8 cellular contexts compared by ENCODE assay signal in the genomic region with DNA sequence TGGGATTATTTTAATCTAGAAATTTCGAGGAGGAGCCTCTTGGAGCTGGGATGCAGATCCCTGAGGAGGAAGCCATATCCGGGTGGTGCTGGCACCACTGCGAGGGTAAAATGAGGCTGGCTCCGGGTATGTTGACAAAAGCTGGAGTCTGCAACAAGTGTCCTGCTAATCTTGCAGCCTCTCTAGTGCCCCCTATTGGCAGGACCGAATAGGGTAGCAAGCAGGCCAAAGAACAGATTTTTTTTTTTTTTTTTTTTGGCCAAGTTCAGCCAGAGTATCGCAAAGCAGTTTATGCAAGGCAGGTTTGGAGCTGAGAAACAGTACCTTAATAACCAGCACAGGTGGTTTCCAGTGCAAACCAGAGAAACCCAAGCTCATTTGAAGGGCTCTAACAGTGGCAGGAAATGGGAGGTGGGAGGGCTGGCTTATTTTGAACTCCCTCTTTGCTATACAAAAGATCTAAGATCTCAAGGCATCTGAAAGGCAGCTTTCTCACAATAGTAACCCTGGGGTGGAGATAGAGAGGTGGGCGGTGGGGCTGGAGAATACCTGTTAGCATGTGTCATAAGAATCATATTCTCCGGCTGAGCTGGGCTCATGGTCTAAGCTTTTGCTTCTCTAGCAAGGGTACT. TPM values are rescaled to one million over a fixed set of nuclear protein-coding genes. Genes with fewer than 3 reads are reported as not detected.
DNase-seq lines count a peak whose midpoint lies in the region; TF ChIP-seq lines count a peak whose summit lies in the region.

No MANE protein-coding gene starts in this region.

- H3K27me3 ChIP-seq in thyroid gland: no peaks in the 10 kb centered on the region

- WGBS in thyroid gland, 2 donors: 71 to 74% methylated on average over 8 of the region's 8 CpGs

- H3K36me3 ChIP-seq in thyroid gland: no peaks in the 10 kb centered on the region

- H3K4me3 ChIP-seq in fibroblast of pulmonary artery (replicated peaks; ENCODE audit: low read depth, low read length) (no peak overlapping the region), thyroid gland (replicated peaks in 1 of 3) (no peak overlapping the region)

- peaks cover 4 to 7% of the 10 kb centered on the region in 2 donors for H3K4me1 ChIP-seq in thyroid gland

- intact Hi-C loops in thyroid gland (cut with DNase I): no loop called here

- no peaks in the 10 kb centered on the region for H3K9me3 ChIP-seq in thyroid gland

- peak; percentile 41 for TF ChIP-seq CTCF in fibroblast of pulmonary artery (IDR thresholded peaks at IDR 0.05; ENCODE audit: low read length, missing control alignments)
- TF ChIP-seq CTCF in thyroid gland (IDR thresholded peaks at IDR 0.05): peak in 1 of 6 experiments; percentile 31

- peak overlapping the region; percentile 4 to 33 (median 15) for H3K27ac ChIP-seq in thyroid gland

- TF ChIP-seq POLR2A in thyroid gland (IDR thresholded peaks at IDR 0.05): no peak

- peak; percentile 24 to 25 for DNase-seq in activated CD4-positive, alpha-beta T cell treated with anti-CD3 and anti-CD28 coated beads for 24 hours (ENCODE audit: low read depth in 2 of 2)
- DNase-seq in activated CD4-positive, alpha-beta T cell treated with anti-CD3 and anti-CD28 coated beads for 1 hour: no peak
- peak; percentile 15 to 27 for DNase-seq in activated CD4-positive, alpha-beta T cell treated with anti-CD3 and anti-CD28 coated beads, Interleukin-2, amount 50 U/mL, for 4 hours
- DNase-seq in fibroblast of pulmonary artery (ENCODE audit: low read depth) (no peak), thyroid gland (no peak), COLO668 (lab: John Stamatoyannopoulos, UW; ENCODE audit: unreplicated experiment) (no peak), kidney glomerular epithelial cell (lab: John Stamatoyannopoulos, UW) (no peak), hypothalamus (lab: John Stamatoyannopoulos, UW) (no peak)

RNA-seq across cellular contexts. Expression of a gene that starts 38.2 kb away (rescaled TPM):
- 10 to 100 TPM; 22.0 to 56.1 (median 41.6) TPM for total RNA-seq in thyroid gland

RNA-seq across cellular contexts. Expression of a gene that starts 41.3 kb away (rescaled TPM):
- 10 to 100 TPM in 3 of 4 donors, 1 to 10 TPM in 1; 5.3 to 27.4 (median 18.8) TPM for total RNA-seq in thyroid gland

Comparison
In these comparisons a context has a peak if more than half of its experiments do, and no peak if none do; other contexts are left out.
1. DNase-seq: peak in activated CD4-positive, alpha-beta T cell treated with anti-CD3 and anti-CD28 coated beads for 24 hours (2 of 2) and activated CD4-positive, alpha-beta T cell treated with anti-CD3 and anti-CD28 coated beads, Interleukin-2, amount 50 U/mL, for 4 hours (2 of 2); none in activated CD4-positive, alpha-beta T cell treated with anti-CD3 and anti-CD28 coated beads for 1 hour (single experiment), fibroblast of pulmonary artery (single experiment), thyroid gland (0 of 2), COLO668 (single experiment), kidney glomerular epithelial cell (single experiment) and hypothalamus (0 of 51).